Comparison of ENCODE assay signal across 19 cellular contexts in the genomic region with DNA sequence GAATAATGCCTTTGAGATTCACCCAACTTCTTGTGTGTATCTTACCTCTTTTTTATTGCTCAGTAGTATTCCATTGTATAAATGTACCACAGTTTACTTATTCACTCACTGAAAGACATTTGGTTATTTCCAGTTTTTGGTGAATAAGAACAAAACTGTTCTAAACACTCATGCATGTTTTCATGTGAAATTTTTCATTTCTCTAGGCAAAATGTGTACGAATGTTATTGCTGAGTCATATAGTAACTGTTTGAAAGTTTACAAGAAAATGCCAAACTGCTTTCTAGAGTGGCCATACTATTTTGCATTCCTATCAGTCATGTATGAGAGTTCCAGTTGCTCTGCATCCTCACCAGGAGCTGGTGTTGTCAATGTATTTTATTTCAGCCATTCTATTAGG. TPM values are rescaled to one million over a fixed set of nuclear protein-coding genes. Genes with fewer than 3 reads are reported as not detected.
DNase-seq lines count a peak whose midpoint lies in the region; ATAC-seq lines count a peak whose summit lies in the region.
"Had no signal": no experiment of that assay in that cellular context is flagged by ENCODE, and none has a peak within 500 bp of the region (broad histone marks: within the 10 kb centered on the region; RNA-seq: fewer than 3 reads in every experiment).

No MANE protein-coding gene starts in this region.

- H3K9ac ChIP-seq in GM23248 (no peak overlapping the region), adipocyte (ENCODE audit: low read length) (no peak overlapping the region)
- H3K9ac ChIP-seq: KMS-11 had no signal

- H3K36me3 ChIP-seq in GM23248 (ENCODE audit: low read depth) (no peaks in the 10 kb centered on the region), adipocyte (ENCODE audit: control insufficient read depth, insufficient read depth, low read length, severe bottlenecking) (no peaks in the 10 kb centered on the region)

- no peaks in the 10 kb centered on the region for H4K20me1 ChIP-seq in GM23248 (ENCODE audit: insufficient read depth)

- peak; percentile 18 to 84 for ATAC-seq in activated naive CD4-positive, alpha-beta T cell treated with anti-CD3 and anti-CD28 coated beads, Interleukin-2, amount 50 U/mL, for 72 hours
- no peak for ATAC-seq in GM18517 (IDR thresholded peaks at IDR 0.05; ENCODE audit: unreplicated experiment)

- H3K9me3 Mint-ChIP-seq in activated naive CD4-positive, alpha-beta T cell treated with anti-CD3 and anti-CD28 coated beads, Interleukin-2, amount 50 U/mL, for 72 hours, result no peaks in the 10 kb centered on the region
- H3K9me3 Mint-ChIP-seq: CD4-positive, CD25-positive, alpha-beta regulatory T cell had no signal

- H3K9me2 ChIP-seq in GM23248 (ENCODE audit: insufficient read depth), result no peaks in the 10 kb centered on the region

- no peaks in the 10 kb centered on the region for H3K27me3 ChIP-seq in GM23248 (replicated peaks; ENCODE audit: insufficient read depth)
- H3K27me3 ChIP-seq in adipocyte (replicated peaks; ENCODE audit: control insufficient read depth, insufficient read depth, low read length), result no peaks in the 10 kb centered on the region

- H3F3A ChIP-seq in GM23248 (ENCODE audit: insufficient read depth), result no peaks in the 10 kb centered on the region

- H3K9me3 ChIP-seq in GM23248 (ENCODE audit: low read depth) (no peaks in the 10 kb centered on the region), adipocyte (ENCODE audit: control insufficient read depth, low read length) (no peaks in the 10 kb centered on the region)

- no peak overlapping the region for H3K27ac Mint-ChIP-seq in activated naive CD4-positive, alpha-beta T cell treated with anti-CD3 and anti-CD28 coated beads, Interleukin-2, amount 50 U/mL, for 72 hours
- H3K27ac Mint-ChIP-seq: CD4-positive, CD25-positive, alpha-beta regulatory T cell had no signal

- H3K4me3 ChIP-seq in GM23248 (no peak overlapping the region), adipocyte (ENCODE audit: low read length) (no peak overlapping the region)
- H3K4me3 ChIP-seq: SK-N-MC had no signal

- no peaks in the 10 kb centered on the region for H3K4me1 ChIP-seq in GM23248 (ENCODE audit: insufficient read depth)
- no peaks in the 10 kb centered on the region for H3K4me1 ChIP-seq in adipocyte (ENCODE audit: control insufficient read depth, insufficient read depth, low read length)

- no peak overlapping the region for H3K27ac ChIP-seq in GM23248
- H3K27ac ChIP-seq: KMS-11, RWPE1, SK-N-MC had no signal

- no peak for DNase-seq in activated naive CD4-positive, alpha-beta T cell treated with anti-CD3 and anti-CD28 coated beads, Interleukin-2, amount 50 U/mL, for 72 hours (ENCODE audit: low spot score in 2 of 2)
- DNase-seq in activated naive CD4-positive, alpha-beta T cell (lab: John Stamatoyannopoulos, UW), result no peak
- DNase-seq in GM23248, result peak; percentile 19
- peak; percentile 8 for DNase-seq in adipocyte (ENCODE audit: low read depth)
- DNase-seq in NCI-H526 (lab: John Stamatoyannopoulos, UW), result no peak
- no peak for DNase-seq in DMS79 treated with DMSO at 0.1 percent for 48 hours (lab: John Stamatoyannopoulos, UW)
- DNase-seq: CD4-positive, CD25-positive, alpha-beta regulatory T cell; NCI-H1092 treated with DMSO at 0.1 percent for 48 hours; NCI-H1436 treated with DMSO at 0.1 percent for 48 hours; NCI-H1930; NCI-H2227 treated with DMSO at 0.1 percent for 48 hours; NCI-H510A; NCI-H774; NK-92 treated with Interleukin-12 subunit alpha and Interleukin-12 subunit beta, amount 100 ng/mL, for 24 hours; SHP77 treated with DMSO at 0.1 percent for 48 hours had no signal

- H3K36me3 Mint-ChIP-seq in activated naive CD4-positive, alpha-beta T cell treated with anti-CD3 and anti-CD28 coated beads, Interleukin-2, amount 50 U/mL, for 72 hours, result peaks cover 0 to 6% of the 10 kb centered on the region in 2 donors

- H2AFZ ChIP-seq in GM23248, result no peak overlapping the region

- 6 to 10% methylated on average over 1 of the region's 1 CpG for WGBS in GM23248 (ENCODE audit: low coverage in 1 of 2, low lambda C conversion rate in 2 of 2, missing lambda C conversion rate in 2 of 2), 2 experiments

- in situ Hi-C loops in GM23248 (cut with MboI), result no loop called here

- H3K79me2 ChIP-seq in GM23248 (ENCODE audit: insufficient read depth), result no peaks in the 10 kb centered on the region

- H3K4me2 ChIP-seq in GM23248 (ENCODE audit: unreplicated experiment), result no peak overlapping the region
- H3K4me2 ChIP-seq: KMS-11 had no signal

RNA-seq across cellular contexts. Expression of gene EMSY, which starts 8.8 kb away (rescaled TPM):
- total RNA-seq in activated naive CD4-positive, alpha-beta T cell treated with anti-CD3 and anti-CD28 coated beads, Interleukin-2, amount 50 U/mL, for 72 hours, result 10 to 100 TPM; 30.5 to 62.2 TPM
- 6.6 and 14.6 TPM in 2 replicates for total RNA-seq in GM23248 (2014; rRNA removed; shearing (Covaris generic))
- polyA plus RNA-seq in GM23248 (2016; fragmentation: Nextera tagmentation; extraction: Ambion mirVana), result 9.6 and 10.9 TPM in 2 replicates

RNA-seq across cellular contexts. Expression of gene GVQW3, which starts 54.9 kb away (rescaled TPM):
- 1 to 10 TPM; 1.0 to 3.9 TPM for total RNA-seq in activated naive CD4-positive, alpha-beta T cell treated with anti-CD3 and anti-CD28 coated beads, Interleukin-2, amount 50 U/mL, for 72 hours
- total RNA-seq in GM23248 (2014; rRNA removed; shearing (Covaris generic)), result 0.25 and 0.54 TPM in 2 replicates
- polyA plus RNA-seq in GM23248 (2016; fragmentation: Nextera tagmentation; extraction: Ambion mirVana), result 0.63 and 0.76 TPM in 2 replicates

RNA-seq across cellular contexts. Expression of gene THAP12, which starts 55.1 kb away (rescaled TPM):
- 10 to 100 TPM; 27.7 to 36.0 TPM for total RNA-seq in activated naive CD4-positive, alpha-beta T cell treated with anti-CD3 and anti-CD28 coated beads, Interleukin-2, amount 50 U/mL, for 72 hours
- 39.0 and 40.6 TPM in 2 replicates for total RNA-seq in GM23248 (2014; rRNA removed; shearing (Covaris generic))
- 21.5 and 22.6 TPM in 2 replicates for polyA plus RNA-seq in GM23248 (2016; fragmentation: Nextera tagmentation; extraction: Ambion mirVana)

Comparison
In these comparisons a context has a peak if more than half of its experiments do, and no peak if none do; other contexts are left out.
1. DNase-seq: peak in GM23248 (single experiment) and adipocyte (single experiment); none in activated naive CD4-positive, alpha-beta T cell treated with anti-CD3 and anti-CD28 coated beads, Interleukin-2, amount 50 U/mL, for 72 hours (0 of 2), activated naive CD4-positive, alpha-beta T cell (0 of 4), NCI-H526 (0 of 2) and DMS79 treated with DMSO at 0.1 percent for 48 hours (single experiment).